2 cellular contexts compared by ENCODE assay signal in genomic region chr20:34720266-34720665, GRCh38.
TF ChIP-seq lines count a peak whose summit lies in the region.

No MANE protein-coding gene starts in this region.

TF ChIP-seq in GM12878, 131 proteins besides CTCF, POLR2A, EP300 and RAD21:
- TF ChIP-seq ZNF217 (IDR thresholded peaks at IDR 0.05) = 0 out of 2 replicates have a peak, but pooled peaks have one; percentile 15
- peak; percentile 13; the same call in 1 of the 2 replicates for TF ChIP-seq CREM (IDR thresholded peaks at IDR 0.05; ENCODE audit: low read depth)
- no peak for TF ChIP-seq GATAD2B (conservative IDR thresholded peaks at IDR 0.05; ENCODE audit: low read depth)
- no peak for TF ChIP-seq TAF1 (IDR thresholded peaks at IDR 0.05; ENCODE audit: borderline replicate concordance, low read depth, low read length)
- TF ChIP-seq, protein P1, sequence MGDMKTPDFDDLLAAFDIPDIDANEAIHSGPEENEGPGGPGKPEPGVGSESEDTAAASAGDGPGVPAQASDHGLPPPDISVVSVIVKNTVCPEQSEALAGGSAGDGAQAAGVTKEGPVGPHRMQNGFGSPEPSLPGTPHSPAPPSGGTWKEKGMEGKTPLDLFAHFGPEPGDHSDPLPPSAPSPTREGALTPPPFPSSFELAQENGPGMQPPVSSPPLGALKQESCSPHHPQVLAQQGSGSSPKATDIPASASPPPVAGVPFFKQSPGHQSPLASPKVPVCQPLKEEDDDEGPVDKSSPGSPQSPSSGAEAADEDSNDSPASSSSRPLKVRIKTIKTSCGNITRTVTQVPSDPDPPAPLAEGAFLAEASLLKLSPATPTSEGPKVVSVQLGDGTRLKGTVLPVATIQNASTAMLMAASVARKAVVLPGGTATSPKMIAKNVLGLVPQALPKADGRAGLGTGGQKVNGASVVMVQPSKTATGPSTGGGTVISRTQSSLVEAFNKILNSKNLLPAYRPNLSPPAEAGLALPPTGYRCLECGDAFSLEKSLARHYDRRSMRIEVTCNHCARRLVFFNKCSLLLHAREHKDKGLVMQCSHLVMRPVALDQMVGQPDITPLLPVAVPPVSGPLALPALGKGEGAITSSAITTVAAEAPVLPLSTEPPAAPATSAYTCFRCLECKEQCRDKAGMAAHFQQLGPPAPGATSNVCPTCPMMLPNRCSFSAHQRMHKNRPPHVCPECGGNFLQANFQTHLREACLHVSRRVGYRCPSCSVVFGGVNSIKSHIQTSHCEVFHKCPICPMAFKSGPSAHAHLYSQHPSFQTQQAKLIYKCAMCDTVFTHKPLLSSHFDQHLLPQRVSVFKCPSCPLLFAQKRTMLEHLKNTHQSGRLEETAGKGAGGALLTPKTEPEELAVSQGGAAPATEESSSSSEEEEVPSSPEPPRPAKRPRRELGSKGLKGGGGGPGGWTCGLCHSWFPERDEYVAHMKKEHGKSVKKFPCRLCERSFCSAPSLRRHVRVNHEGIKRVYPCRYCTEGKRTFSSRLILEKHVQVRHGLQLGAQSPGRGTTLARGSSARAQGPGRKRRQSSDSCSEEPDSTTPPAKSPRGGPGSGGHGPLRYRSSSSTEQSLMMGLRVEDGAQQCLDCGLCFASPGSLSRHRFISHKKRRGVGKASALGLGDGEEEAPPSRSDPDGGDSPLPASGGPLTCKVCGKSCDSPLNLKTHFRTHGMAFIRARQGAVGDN (IDR thresholded peaks at IDR 0.05) = peak; percentile 59
- TF ChIP-seq RAD51 (IDR thresholded peaks at IDR 0.05) = 0 out of 2 replicates have a peak, but pooled peaks have one; percentile 9

TF ChIP-seq in HepG2, 621 proteins besides CTCF, POLR2A, EP300 and RAD21:
- TF ChIP-seq TAF15 (IDR thresholded peaks at IDR 0.05; ENCODE audit: low read depth, low read length, poor library complexity, severe bottlenecking) = no peak
- TF ChIP-seq PRDM10 (CRISPR knock-in tag; IDR thresholded peaks at IDR 0.05; ENCODE audit: low read depth) = no peak
- TF ChIP-seq RBM22 (optimal IDR thresholded peaks at IDR 0.05; ENCODE audit: low read length) = peak; percentile 48
- no peak for TF ChIP-seq ZSCAN12 (CRISPR knock-in tag; IDR thresholded peaks at IDR 0.05)
